ENCODE assay signal across 14 cellular contexts in genomic region chr5:149597618-149598017, GRCh38. TPM values are rescaled to one million over a fixed set of nuclear protein-coding genes. Genes with fewer than 3 reads are reported as not detected.
DNase-seq lines count a peak whose midpoint lies in the region; ATAC-seq and TF ChIP-seq lines count a peak whose summit lies in the region.
"Had no signal": no experiment of that assay in that cellular context is flagged by ENCODE, and none has a peak within 500 bp of the region (broad histone marks: within the 10 kb centered on the region; RNA-seq: fewer than 3 reads in every experiment).

No MANE protein-coding gene starts in this region.

- H3K36me3 ChIP-seq in lower lobe of right lung (peaks cover 32% of the 10 kb centered on the region), colonic mucosa (no peaks in the 10 kb centered on the region)

- H3K9ac ChIP-seq in colonic mucosa (ENCODE audit: low read depth in 2 of 2, low read length in 2 of 2), result no peak overlapping the region

- ATAC-seq in lower lobe of right lung, result no peak
- ATAC-seq: Panc1 had no signal

- H3K27me3 ChIP-seq in lower lobe of right lung (ENCODE audit: low read depth) (no peaks in the 10 kb centered on the region), colonic mucosa (no peaks in the 10 kb centered on the region)

- TF ChIP-seq CTCF in lower lobe of right lung (IDR thresholded peaks at IDR 0.05) (no peak), colonic mucosa (IDR thresholded peaks at IDR 0.05) (no peak)

- H3K4me1 ChIP-seq in lower lobe of right lung (no peaks in the 10 kb centered on the region), colonic mucosa (no peaks in the 10 kb centered on the region)

- H3K9me3 ChIP-seq in lower lobe of right lung (no peaks in the 10 kb centered on the region), colonic mucosa (no peaks in the 10 kb centered on the region)

- intact Hi-C loops in lower lobe of right lung (cut with DNase I) (no loop called here), colonic mucosa (cut with DNase I) (no loop called here)

- H3K4me3 ChIP-seq in lower lobe of right lung, result no peak overlapping the region
- H3K4me3 ChIP-seq in colonic mucosa, result no peak overlapping the region

- H3K27ac ChIP-seq in angular gyrus (ENCODE audit: low read depth, low read length), result peak overlapping the region; percentile 12
- H3K27ac ChIP-seq in lower lobe of right lung, result peak overlapping the region; percentile 59
- H3K27ac ChIP-seq in temporal lobe (ENCODE audit: low read depth, low read length), result peak overlapping the region; percentile 30
- H3K27ac ChIP-seq in colonic mucosa, result no peak overlapping the region

- peak; percentile 30 for DNase-seq in activated CD8-positive, alpha-beta memory T cell treated with anti-CD3 and anti-CD28 coated beads for 24 hours
- no peak for DNase-seq in activated CD8-positive, alpha-beta memory T cell treated with anti-CD3 and anti-CD28 coated beads, Interleukin-2, amount 50 U/mL, for 48 hours
- DNase-seq in lower lobe of right lung (no peak), HUDEP-2 (lab: John Stamatoyannopoulos, UW; ENCODE audit: unreplicated experiment in 76 of 76) (no peak), cortex of kidney (lab: John Stamatoyannopoulos, UW) (no peak), colonic mucosa (no peak)
- DNase-seq: 8988T, DND-41, HCEC 1CT, NCI-H1105, NCI-H2081 treated with DMSO at 0.1 percent for 48 hours had no signal

RNA-seq across cellular contexts. Expression of gene ARHGEF37, which starts 16.3 kb away (rescaled TPM):
- 13.5 TPM for total RNA-seq in lower lobe of right lung
- total RNA-seq in temporal lobe, result 0.49 TPM
- total RNA-seq in colonic mucosa, result 10 to 100 TPM; 11.9 to 15.7 TPM

RNA-seq across cellular contexts. Expression of gene CSNK1A1, which starts 46.4 kb away (rescaled TPM):
- total RNA-seq in lower lobe of right lung (198 TPM), temporal lobe (260 TPM), colonic mucosa (100 to 1,000 TPM; 248 to 257 TPM)
